ENCODE assay signal across 25 cellular contexts in the genomic region with DNA sequence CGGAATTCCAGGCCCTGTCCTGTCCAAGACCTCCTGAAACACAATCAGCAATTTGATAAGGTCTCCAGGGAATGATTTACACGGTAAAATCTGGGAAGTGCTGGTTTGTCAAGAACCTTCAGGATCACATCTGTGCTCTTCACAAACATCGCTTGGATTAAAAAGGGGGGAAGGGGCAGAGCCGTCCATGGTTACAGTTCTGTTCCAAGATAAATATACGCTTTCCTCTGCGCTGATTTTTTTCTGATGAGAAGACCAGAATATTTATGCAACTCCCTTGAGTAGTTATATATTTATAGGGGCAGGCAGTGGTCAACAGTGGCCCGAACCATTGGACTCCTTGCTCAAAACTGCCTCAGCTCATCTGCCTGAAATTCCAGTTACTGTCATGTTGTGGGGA. TPM values are rescaled to one million over a fixed set of nuclear protein-coding genes. Genes with fewer than 3 reads are reported as not detected.
"Had no signal": no experiment of that assay in that cellular context is flagged by ENCODE, and none has a peak within 500 bp of the region (broad histone marks: within the 10 kb centered on the region; RNA-seq: fewer than 3 reads in every experiment).

No MANE protein-coding gene starts in this region.

- H3K4me1 ChIP-seq: esophagus squamous epithelium, pancreas had no signal

- H3K36me3 ChIP-seq: esophagus squamous epithelium, pancreas, thyroid gland had no signal

- H3K9me3 Mint-ChIP-seq: activated naive CD8-positive, alpha-beta T cell treated with anti-CD3 and anti-CD28 coated beads, Interleukin-2, amount 10 ng/mL, durations not matched to agents 7 days and 5 days had no signal

- H3K4me3 ChIP-seq: esophagus squamous epithelium, pancreas, thyroid gland had no signal

- H3K27me3 ChIP-seq: esophagus squamous epithelium, pancreas, thyroid gland had no signal

- H3K27ac ChIP-seq: esophagus squamous epithelium, pancreas, thyroid gland had no signal

- H3K36me3 Mint-ChIP-seq: activated naive CD8-positive, alpha-beta T cell treated with anti-CD3 and anti-CD28 coated beads, Interleukin-2, amount 10 ng/mL, durations not matched to agents 7 days and 5 days; brain had no signal

- H3K27ac Mint-ChIP-seq: activated CD4-positive, alpha-beta T cell treated with anti-CD3 and anti-CD28 coated beads, Interleukin-2, amount 10 ng/mL, durations not matched to agents 7 days and 5 days; activated CD8-positive, alpha-beta T cell treated with anti-CD3 and anti-CD28 coated beads, Interleukin-2, amount 10 ng/mL, durations not matched to agents 7 days and 5 days; activated naive CD8-positive, alpha-beta T cell treated with anti-CD3 and anti-CD28 coated beads, Interleukin-2, amount 10 ng/mL, durations not matched to agents 7 days and 5 days; activated T-cell treated with anti-CD3 and anti-CD28 coated beads, Interleukin-2, amount 50 U/mL, for 24 hours; activated T-helper 2 cell treated with anti-CD3 and anti-CD28 coated beads, Interferon-gamma antibody, Interleukin-2, Interleukin-4, amounts not matched to agents 10 μg/mL and 5 μg/mL and 100 μg/mL, durations not matched to agents 14 hours and 24 hours and 36 hours; brain; naive thymus-derived CD4-positive, alpha-beta T cell; T-helper 1 cell treated with Interleukin-12 subunit alpha and Interleukin-12 subunit beta and Interleukin-4 antibody, amounts not matched to agents 30 μg/mL and 1 μg/mL, for 36 hours had no signal

- H3K9me3 ChIP-seq: pancreas, thyroid gland had no signal

- H3K4me1 Mint-ChIP-seq: activated CD4-positive, alpha-beta T cell treated with anti-CD3 and anti-CD28 coated beads, Interleukin-2, amount 10 ng/mL, durations not matched to agents 7 days and 5 days; activated naive CD8-positive, alpha-beta T cell treated with anti-CD3 and anti-CD28 coated beads, Interleukin-2, amount 10 ng/mL, durations not matched to agents 7 days and 5 days; brain; naive thymus-derived CD4-positive, alpha-beta T cell had no signal

- ATAC-seq: activated CD8-positive, alpha-beta T cell treated with anti-CD3 and anti-CD28 coated beads, Interleukin-2, amount 10 ng/mL, durations not matched to agents 7 days and 5 days; effector memory CD8-positive, alpha-beta T cell; naive thymus-derived CD4-positive, alpha-beta T cell had no signal

- H3K4me3 Mint-ChIP-seq: activated CD4-positive, alpha-beta T cell treated with anti-CD3 and anti-CD28 coated beads, Interleukin-2, amount 10 ng/mL, durations not matched to agents 7 days and 5 days; activated CD8-positive, alpha-beta T cell treated with anti-CD3 and anti-CD28 coated beads, Interleukin-2, amount 10 ng/mL, durations not matched to agents 7 days and 5 days; activated naive CD8-positive, alpha-beta T cell treated with anti-CD3 and anti-CD28 coated beads, Interleukin-2, amount 10 ng/mL, durations not matched to agents 7 days and 5 days; activated T-cell treated with anti-CD3 and anti-CD28 coated beads, Interleukin-2, amount 50 U/mL, for 24 hours; brain; effector memory CD8-positive, alpha-beta T cell; naive thymus-derived CD4-positive, alpha-beta T cell; T-helper 1 cell treated with Interleukin-12 subunit alpha and Interleukin-12 subunit beta and Interleukin-4 antibody, amounts not matched to agents 30 μg/mL and 1 μg/mL, for 36 hours had no signal

- DNase-seq: activated CD4-positive, alpha-beta T cell treated with anti-CD3 and anti-CD28 coated beads, Interleukin-2, amount 10 ng/mL, durations not matched to agents 7 days and 5 days; activated CD8-positive, alpha-beta T cell treated with anti-CD3 and anti-CD28 coated beads, Interleukin-2, amount 10 ng/mL, durations not matched to agents 7 days and 5 days; activated naive CD4-positive, alpha-beta T cell treated with Interleukin-2 at 50 U/mL for 16 hours; activated naive CD8-positive, alpha-beta T cell treated with anti-CD3 and anti-CD28 coated beads, Interleukin-2, amount 10 ng/mL, durations not matched to agents 7 days and 5 days; activated T-cell treated with anti-CD3 and anti-CD28 coated beads, Interleukin-2, amount 50 U/mL, for 24 hours; amygdala; effector memory CD8-positive, alpha-beta T cell; esophagus squamous epithelium; foreskin melanocyte; glutamatergic neuron; kidney; mesenchymal stem cell; naive thymus-derived CD4-positive, alpha-beta T cell; pancreas; stimulated activated CD4-positive, alpha-beta T cell treated with anti-CD3 and anti-CD28 coated beads, Interleukin-2, amount 100 ng/mL, for 24 hours; stimulated activated naive CD4-positive, alpha-beta T cell treated with Interleukin-2 at 50 U/mL for 16 hours; thyroid gland had no signal

RNA-seq across cellular contexts. Expression of gene APOL5, which starts 9.2 kb away (rescaled TPM):
- total RNA-seq: activated CD4-positive, alpha-beta T cell treated with anti-CD3 and anti-CD28 coated beads, Interleukin-2, amount 10 ng/mL, durations not matched to agents 7 days and 5 days; activated CD8-positive, alpha-beta T cell treated with anti-CD3 and anti-CD28 coated beads, Interleukin-2, amount 10 ng/mL, durations not matched to agents 7 days and 5 days; activated naive CD8-positive, alpha-beta T cell treated with anti-CD3 and anti-CD28 coated beads, Interleukin-2, amount 10 ng/mL, durations not matched to agents 7 days and 5 days; activated T-helper 2 cell treated with anti-CD3 and anti-CD28 coated beads, Interferon-gamma antibody, Interleukin-2, Interleukin-4, amounts not matched to agents 10 μg/mL and 5 μg/mL and 100 μg/mL, durations not matched to agents 14 hours and 24 hours and 36 hours; dermis microvascular lymphatic vessel endothelial cell; esophagus squamous epithelium; kidney; liver; mucosa of gallbladder; naive thymus-derived CD4-positive, alpha-beta T cell; pancreas; subcutaneous adipose tissue; thyroid gland had no signal
- polyA plus RNA-seq: naive thymus-derived CD4-positive, alpha-beta T cell; urinary bladder had no signal
